ENCODE assay signal across 23 cellular contexts in genomic region chr12:70840966-70841365, GRCh38.
"Had no signal": no experiment of that assay in that cellular context is flagged by ENCODE, and none has a peak within 500 bp of the region (broad histone marks: within the 10 kb centered on the region; RNA-seq: fewer than 3 reads in every experiment).

No MANE protein-coding gene starts in this region.

- H3K4me1 Mint-ChIP-seq: activated naive CD8-positive, alpha-beta T cell treated with anti-CD3 and anti-CD28 coated beads, Interleukin-2, amount 10 ng/mL, durations not matched to agents 7 days and 5 days; immature natural killer cell; naive thymus-derived CD4-positive, alpha-beta T cell; stimulated activated memory B cell treated with anti-CD40 and anti-IgM and Interleukin-4, amounts not matched to agents 10 μg/mL and 1 μg/mL and 100 μg/mL, for 72 hours had no signal

- H3K27ac ChIP-seq: breast epithelium, left lung, neural progenitor cell, right lobe of liver, testis, vagina had no signal

- H3K9me3 ChIP-seq: breast epithelium, left lung, right lobe of liver, testis, vagina had no signal

- H3K27ac Mint-ChIP-seq: activated CD4-positive, alpha-beta memory T cell treated with anti-CD3 and anti-CD28 coated beads for 36 hours; activated naive CD4-positive, alpha-beta T cell treated with anti-CD3 and anti-CD28 coated beads for 36 hours; activated naive CD8-positive, alpha-beta T cell treated with anti-CD3 and anti-CD28 coated beads, Interleukin-2, amount 10 ng/mL, durations not matched to agents 7 days and 5 days; activated T-cell treated with anti-CD3 and anti-CD28 coated beads, Interleukin-2, amount 50 U/mL, for 72 hours; immature natural killer cell; naive thymus-derived CD4-positive, alpha-beta T cell; neural progenitor cell; stimulated activated memory B cell treated with anti-CD40 and anti-IgM and Interleukin-4, amounts not matched to agents 10 μg/mL and 1 μg/mL and 100 μg/mL, for 72 hours had no signal

- ATAC-seq: activated T-cell treated with anti-CD3 and anti-CD28 coated beads, Interleukin-2, amount 50 U/mL, for 72 hours; left lung; naive thymus-derived CD4-positive, alpha-beta T cell; right lobe of liver; stimulated activated memory B cell treated with anti-CD40 and anti-IgM and Interleukin-4, amounts not matched to agents 10 μg/mL and 1 μg/mL and 100 μg/mL, for 72 hours had no signal

- H3K9me3 Mint-ChIP-seq: activated CD4-positive, alpha-beta memory T cell treated with anti-CD3 and anti-CD28 coated beads for 36 hours; activated naive CD4-positive, alpha-beta T cell treated with anti-CD3 and anti-CD28 coated beads for 36 hours; activated naive CD8-positive, alpha-beta T cell treated with anti-CD3 and anti-CD28 coated beads, Interleukin-2, amount 10 ng/mL, durations not matched to agents 7 days and 5 days; neural progenitor cell; stimulated activated memory B cell treated with anti-CD40 and anti-IgM and Interleukin-4, amounts not matched to agents 10 μg/mL and 1 μg/mL and 100 μg/mL, for 72 hours had no signal

- H3K4me3 ChIP-seq: breast epithelium, left lung, neural progenitor cell, right lobe of liver, smooth muscle cell, testis, vagina had no signal

- H3K27me3 ChIP-seq: breast epithelium, left lung, neural progenitor cell, right lobe of liver, testis, vagina had no signal

- H3K36me3 ChIP-seq: breast epithelium, left lung, neural progenitor cell, right lobe of liver, vagina had no signal

- H3K36me3 Mint-ChIP-seq: activated CD4-positive, alpha-beta memory T cell treated with anti-CD3 and anti-CD28 coated beads for 36 hours; activated naive CD8-positive, alpha-beta T cell treated with anti-CD3 and anti-CD28 coated beads, Interleukin-2, amount 10 ng/mL, durations not matched to agents 7 days and 5 days; immature natural killer cell; naive thymus-derived CD4-positive, alpha-beta T cell; neural progenitor cell; stimulated activated memory B cell treated with anti-CD40 and anti-IgM and Interleukin-4, amounts not matched to agents 10 μg/mL and 1 μg/mL and 100 μg/mL, for 72 hours had no signal

- H3K4me1 ChIP-seq: breast epithelium, left lung, neural progenitor cell, right lobe of liver, testis, vagina had no signal

- DNase-seq: activated CD4-positive, alpha-beta memory T cell treated with anti-CD3 and anti-CD28 coated beads for 36 hours; activated CD4-positive, alpha-beta T cell treated with anti-CD3 and anti-CD28 coated beads for 48 hours; activated CD4-positive, CD25-positive, alpha-beta regulatory T cell; activated effector memory CD4-positive, alpha-beta T cell treated with Interleukin-2 at 50 U/mL for 16 hours; activated naive CD4-positive, alpha-beta T cell treated with anti-CD3 and anti-CD28 coated beads for 36 hours; activated naive CD8-positive, alpha-beta T cell treated with anti-CD3 and anti-CD28 coated beads, Interleukin-2, amount 10 ng/mL, durations not matched to agents 7 days and 5 days; activated T-cell treated with anti-CD3 and anti-CD28 coated beads, Interleukin-2, amount 50 U/mL, for 72 hours; amniotic stem cell; erythroblast; foreskin melanocyte; immature natural killer cell; left lung; naive thymus-derived CD4-positive, alpha-beta T cell; posterior cingulate gyrus; right lobe of liver; stimulated activated CD4-positive, alpha-beta T cell treated with anti-CD3 and anti-CD28 coated beads, Interleukin-15, amount 100 ng/mL, for 24 hours; testis; trophoblast cell had no signal

- H3K27me3 Mint-ChIP-seq: activated CD4-positive, alpha-beta memory T cell treated with anti-CD3 and anti-CD28 coated beads for 36 hours; activated naive CD8-positive, alpha-beta T cell treated with anti-CD3 and anti-CD28 coated beads, Interleukin-2, amount 10 ng/mL, durations not matched to agents 7 days and 5 days; stimulated activated memory B cell treated with anti-CD40 and anti-IgM and Interleukin-4, amounts not matched to agents 10 μg/mL and 1 μg/mL and 100 μg/mL, for 72 hours had no signal

- H3K9ac ChIP-seq: neural progenitor cell had no signal

- H3K4me3 Mint-ChIP-seq: activated CD4-positive, alpha-beta memory T cell treated with anti-CD3 and anti-CD28 coated beads for 36 hours; activated naive CD4-positive, alpha-beta T cell treated with anti-CD3 and anti-CD28 coated beads for 36 hours; activated naive CD8-positive, alpha-beta T cell treated with anti-CD3 and anti-CD28 coated beads, Interleukin-2, amount 10 ng/mL, durations not matched to agents 7 days and 5 days; activated T-cell treated with anti-CD3 and anti-CD28 coated beads, Interleukin-2, amount 50 U/mL, for 72 hours; immature natural killer cell; naive thymus-derived CD4-positive, alpha-beta T cell; neural progenitor cell; stimulated activated memory B cell treated with anti-CD40 and anti-IgM and Interleukin-4, amounts not matched to agents 10 μg/mL and 1 μg/mL and 100 μg/mL, for 72 hours had no signal
